ENCODE assay signal across 40 cellular contexts in genomic region chr9:135680091-135680490, GRCh38. TPM values are rescaled to one million over a fixed set of nuclear protein-coding genes. Genes with fewer than 3 reads are reported as not detected.
"Had no signal": no experiment of that assay in that cellular context is flagged by ENCODE, and none has a peak within 500 bp of the region (broad histone marks: within the 10 kb centered on the region; RNA-seq: fewer than 3 reads in every experiment).

No MANE protein-coding gene starts in this region.

- H3K36me3 Mint-ChIP-seq: activated naive CD8-positive, alpha-beta T cell; brain had no signal

- ATAC-seq: activated CD4-positive, CD25-positive, alpha-beta regulatory T cell treated with anti-CD3 and anti-CD28 coated beads, Interleukin-2, amount 50 U/mL, for 24 hours; activated CD8-positive, alpha-beta T cell treated with anti-CD3 and anti-CD28 coated beads for 36 hours; activated T-cell treated with anti-CD3 and anti-CD28 coated beads, Interleukin-2, amount 50 U/mL, for 4 hours; activated T-helper 17 cell treated with anti-CD3 and anti-CD28 coated beads, Interleukin-2, amount 50 U/mL, for 72 hours; gastroesophageal sphincter; T-helper 17 cell had no signal

- H3K4me3 ChIP-seq: breast epithelium, cardiac muscle cell, colonic mucosa, esophagus squamous epithelium, gastroesophageal sphincter had no signal

- H3K27me3 ChIP-seq: cardiac muscle cell, colonic mucosa had no signal

- H3K9me3 ChIP-seq: breast epithelium, colonic mucosa, esophagus squamous epithelium, gastroesophageal sphincter had no signal

- H3K4me1 ChIP-seq: breast epithelium, colonic mucosa, esophagus squamous epithelium, gastroesophageal sphincter had no signal

- FAIRE-seq: endometrium, endothelial cell of umbilical vein had no signal

- H3K4me3 Mint-ChIP-seq: activated B cell treated with CpG ODN at 0.5 μM for 24 hours; activated CD8-positive, alpha-beta T cell treated with anti-CD3 and anti-CD28 coated beads for 36 hours; activated naive CD8-positive, alpha-beta T cell; activated T-cell treated with anti-CD3 and anti-CD28 coated beads, Interleukin-2, amount 50 U/mL, for 4 hours; activated T-helper 17 cell treated with anti-CD3 and anti-CD28 coated beads, Interleukin-2, amount 50 U/mL, for 72 hours; brain; T-helper 17 cell; T-helper 2 cell treated with Interferon-gamma antibody and Interleukin-4, amounts not matched to agents 5 μg/mL and 100 μg/mL, for 36 hours had no signal

- H3K27ac Mint-ChIP-seq: activated B cell treated with CpG ODN at 0.5 μM for 24 hours; activated CD8-positive, alpha-beta T cell treated with anti-CD3 and anti-CD28 coated beads for 36 hours; activated naive CD8-positive, alpha-beta T cell; activated T-helper 17 cell treated with anti-CD3 and anti-CD28 coated beads, Interleukin-2, amount 50 U/mL, for 72 hours; brain; T-helper 17 cell; T-helper 2 cell treated with Interferon-gamma antibody and Interleukin-4, amounts not matched to agents 5 μg/mL and 100 μg/mL, for 36 hours had no signal

- H3K36me3 ChIP-seq: breast epithelium, cardiac muscle cell, colonic mucosa, esophagus squamous epithelium, gastroesophageal sphincter, WERI-Rb-1 had no signal

- H3K9me3 Mint-ChIP-seq: activated B cell treated with CpG ODN at 0.5 μM for 24 hours; activated CD8-positive, alpha-beta T cell treated with anti-CD3 and anti-CD28 coated beads for 36 hours; activated T-cell treated with anti-CD3 and anti-CD28 coated beads, Interleukin-2, amount 50 U/mL, for 4 hours; activated T-helper 17 cell treated with anti-CD3 and anti-CD28 coated beads, Interleukin-2, amount 50 U/mL, for 72 hours; T-helper 2 cell treated with Interferon-gamma antibody and Interleukin-4, amounts not matched to agents 5 μg/mL and 100 μg/mL, for 36 hours had no signal

- DNase-seq: activated B cell treated with CpG ODN at 0.5 μM for 24 hours; activated CD4-positive, alpha-beta T cell treated with anti-CD3 and anti-CD28 coated beads for 48 hours; activated CD4-positive, alpha-beta T cell treated with anti-CD3 and anti-CD28 coated beads, Interleukin-2, amount 50 U/mL, for 1 hour; activated CD4-positive, alpha-beta T cell treated with anti-CD3 and anti-CD28 coated beads, Interleukin-2, amount 50 U/mL, for 48 hours; activated CD8-positive, alpha-beta memory T cell treated with anti-CD3 and anti-CD28 coated beads for 24 hours; activated CD8-positive, alpha-beta T cell treated with anti-CD3 and anti-CD28 coated beads for 36 hours; activated effector memory CD4-positive, alpha-beta T cell treated with Interleukin-2 at 50 U/mL for 16 hours; activated gamma-delta T cell treated with Interleukin-2 at 50 U/mL for 16 hours; activated naive CD4-positive, alpha-beta T cell treated with anti-CD3 and anti-CD28 coated beads, Interleukin-2, amount 50 U/mL, for 16 hours; activated naive CD4-positive, alpha-beta T cell treated with Interleukin-2 at 50 U/mL for 16 hours; activated T-cell treated with anti-CD3 and anti-CD28 coated beads, Interleukin-2, amount 50 U/mL, for 4 hours; amygdala; aorta; central memory CD4-positive, alpha-beta T cell; cerebellar nuclear complex; colonic mucosa; effector CD8-positive, alpha-beta T cell; esophagus squamous epithelium; foreskin melanocyte; T-helper 1 cell; T-helper 17 cell; T1000; WERI-Rb-1 had no signal

- H3K4me1 Mint-ChIP-seq: activated B cell treated with CpG ODN at 0.5 μM for 24 hours; activated T-helper 17 cell treated with anti-CD3 and anti-CD28 coated beads, Interleukin-2, amount 50 U/mL, for 72 hours; brain had no signal

- H3K27ac ChIP-seq: breast epithelium, cardiac muscle cell, colonic mucosa, epithelial cell of prostate, esophagus squamous epithelium, gastroesophageal sphincter, WERI-Rb-1 had no signal

RNA-seq across cellular contexts. Expression of gene LCN9, which starts 17.0 kb away (rescaled TPM):
- total RNA-seq: activated B cell treated with CpG ODN at 0.5 μM for 24 hours; activated CD8-positive, alpha-beta T cell treated with anti-CD3 and anti-CD28 coated beads for 36 hours; activated T-cell treated with anti-CD3 and anti-CD28 coated beads, Interleukin-2, amount 50 U/mL, for 4 hours; activated T-helper 17 cell treated with anti-CD3 and anti-CD28 coated beads, Interleukin-2, amount 50 U/mL, for 72 hours; aorta; cardiac muscle cell; colonic mucosa; dermis microvascular lymphatic vessel endothelial cell; endothelial cell of umbilical vein; esophagus squamous epithelium; fibroblast of lung; fibroblast of villous mesenchyme; gastroesophageal sphincter; glomerular endothelial cell; T-helper 17 cell had no signal
- polyA plus RNA-seq: aorta, endothelial cell of umbilical vein, esophagus, fibroblast of lung had no signal

RNA-seq across cellular contexts. Expression of gene SOHLH1, which starts 19.2 kb away (rescaled TPM):
- total RNA-seq: activated B cell treated with CpG ODN at 0.5 μM for 24 hours; activated CD8-positive, alpha-beta T cell treated with anti-CD3 and anti-CD28 coated beads for 36 hours; activated T-cell treated with anti-CD3 and anti-CD28 coated beads, Interleukin-2, amount 50 U/mL, for 4 hours; activated T-helper 17 cell treated with anti-CD3 and anti-CD28 coated beads, Interleukin-2, amount 50 U/mL, for 72 hours; aorta; breast epithelium; cardiac muscle cell; colonic mucosa; endothelial cell of umbilical vein; esophagus squamous epithelium; fibroblast of lung; fibroblast of villous mesenchyme; gastroesophageal sphincter; glomerular endothelial cell; T-helper 17 cell had no signal
- polyA plus RNA-seq: adipose tissue, aorta, cardiac muscle cell, endothelial cell of umbilical vein, esophagus, fibroblast of lung had no signal

RNA-seq across cellular contexts. Expression of gene KCNT1, which starts 21.9 kb away (rescaled TPM):
- total RNA-seq: activated B cell treated with CpG ODN at 0.5 μM for 24 hours; activated CD8-positive, alpha-beta T cell treated with anti-CD3 and anti-CD28 coated beads for 36 hours; activated T-helper 17 cell treated with anti-CD3 and anti-CD28 coated beads, Interleukin-2, amount 50 U/mL, for 72 hours; breast epithelium; dermis microvascular lymphatic vessel endothelial cell; endothelial cell of umbilical vein; fibroblast of lung; fibroblast of villous mesenchyme; glomerular endothelial cell had no signal
- polyA plus RNA-seq: aorta, endothelial cell of umbilical vein, fibroblast of lung had no signal

RNA-seq across cellular contexts. Expression of gene GLT6D1, which starts 40.8 kb away (rescaled TPM):
- total RNA-seq: activated B cell treated with CpG ODN at 0.5 μM for 24 hours; activated CD8-positive, alpha-beta T cell treated with anti-CD3 and anti-CD28 coated beads for 36 hours; activated T-cell treated with anti-CD3 and anti-CD28 coated beads, Interleukin-2, amount 50 U/mL, for 4 hours; activated T-helper 17 cell treated with anti-CD3 and anti-CD28 coated beads, Interleukin-2, amount 50 U/mL, for 72 hours; aorta; breast epithelium; cardiac muscle cell; colonic mucosa; dermis microvascular lymphatic vessel endothelial cell; endothelial cell of umbilical vein; esophagus squamous epithelium; fibroblast of lung; fibroblast of villous mesenchyme; gastroesophageal sphincter; glomerular endothelial cell; T-helper 17 cell had no signal
- polyA plus RNA-seq: adipose tissue, aorta, cardiac muscle cell, endothelial cell of umbilical vein, esophagus, fibroblast of lung had no signal
